In the genomic region with DNA sequence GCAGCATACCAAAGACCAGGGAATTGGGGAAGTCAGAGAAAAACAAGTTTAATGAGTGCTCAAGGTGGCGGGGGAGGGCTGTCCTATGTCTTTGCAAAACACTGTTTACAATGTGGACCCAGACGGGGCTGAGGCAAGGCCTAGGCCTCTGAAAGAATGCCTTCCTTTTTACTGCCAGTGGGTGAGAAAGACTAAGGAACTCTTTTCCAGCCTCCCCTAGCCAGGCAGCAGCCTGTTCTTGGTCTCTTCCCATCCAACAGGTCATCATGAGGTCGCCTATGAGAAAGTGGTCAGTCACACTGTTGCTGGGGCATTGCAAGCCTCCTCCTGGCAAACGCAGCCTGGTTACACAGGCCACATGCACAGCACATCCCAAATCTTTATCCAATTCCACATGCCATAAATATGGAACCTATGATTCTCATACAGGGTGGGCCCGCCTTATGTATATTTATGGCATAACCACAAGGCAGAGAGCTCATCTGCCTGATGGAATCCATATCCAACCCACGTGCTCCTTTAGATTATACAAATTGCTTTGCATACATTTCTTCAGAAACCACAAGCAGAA, we compare ENCODE assay signal across 12 cellular contexts. TPM values are rescaled to one million over a fixed set of nuclear protein-coding genes. Genes with fewer than 3 reads are reported as not detected.
DNase-seq lines count a peak whose midpoint lies in the region; ATAC-seq and TF ChIP-seq lines count a peak whose summit lies in the region.
"Had no signal": no experiment of that assay in that cellular context is flagged by ENCODE, and none has a peak within 500 bp of the region (broad histone marks: within the 10 kb centered on the region; RNA-seq: fewer than 3 reads in every experiment).

No MANE protein-coding gene starts in this region.

- ATAC-seq in HG02973 (IDR thresholded peaks at IDR 0.05; ENCODE audit: unreplicated experiment), result peak; percentile 20
- ATAC-seq in omental fat pad (ENCODE audit: low FRiP score), result no peak
- ATAC-seq: HCT116; stimulated activated naive B cell treated with anti-CD40 and anti-IgM and Interleukin-4, amounts not matched to agents 10 μg/mL and 1 μg/mL and 100 μg/mL, for 72 hours had no signal

- H3K4me3 ChIP-seq in AG04449 (ENCODE audit: low read depth, low read length) (no peak overlapping the region), cardiac fibroblast (replicated peaks in 1 of 2; ENCODE audit: low read depth in 2 of 2, low read length in 2 of 2) (no peak overlapping the region)

- CTCF ChIA-PET in AG04449 (lab: Yijun Ruan, JAX), result interaction anchor here (1.1 to 3.2 kb wide), 5 partner anchors 9 to 195 kb away, joined by 3 to 10 read pairs (median 9); no protein-coding TSS in a partner anchor

- POLR2A ChIA-PET in AG04449 (lab: Yijun Ruan, JAX), result interaction anchor here (0.7 to 3.0 kb wide), 10 partner anchors 18 to 258 kb away, joined by 3 to 42 read pairs (median 5); a partner anchor contains a TSS

- TF ChIP-seq CTCF in AG04449 (IDR thresholded peaks at IDR 0.05; ENCODE audit: insufficient read depth, low read length, missing control alignments), result no peak
- no peak for TF ChIP-seq CTCF in cardiac fibroblast (IDR thresholded peaks at IDR 0.05; ENCODE audit: low read depth, low read length)
- no peak for TF ChIP-seq CTCF in omental fat pad (IDR thresholded peaks at IDR 0.05)

- peak; percentile 64 for DNase-seq in AG04449 (ENCODE audit: low read depth, low spot score)
- DNase-seq in cardiac fibroblast (ENCODE audit: low read depth in 2 of 2), result peak; percentile 58 to 63
- DNase-seq in midbrain (lab: John Stamatoyannopoulos, UW), result peak; percentile 29
- no peak for DNase-seq in omental fat pad (ENCODE audit: low spot score)
- DNase-seq in NCI-H2107 treated with DMSO at 0.1 percent for 48 hours (lab: John Stamatoyannopoulos, UW; ENCODE audit: unreplicated experiment), result no peak
- DNase-seq in HUDEP-2 (lab: John Stamatoyannopoulos, UW; ENCODE audit: unreplicated experiment in 76 of 76), result no peak
- DNase-seq in COR-L47 (lab: John Stamatoyannopoulos, UW), result no peak
- DNase-seq: activated CD8-positive, alpha-beta memory T cell treated with anti-CD3 and anti-CD28 coated beads, Interleukin-2, amount 50 U/mL, for 48 hours; NCI-H2107; stimulated activated naive B cell treated with anti-CD40 and anti-IgM and Interleukin-4, amounts not matched to agents 10 μg/mL and 1 μg/mL and 100 μg/mL, for 72 hours had no signal

RNA-seq across cellular contexts. Expression of a gene that starts 48.5 kb away (rescaled TPM):
- 100 to 1,000 TPM in 1 of 4 donors, 10 to 100 TPM in 3; 41.1 to 119 (median 52.4) TPM for total RNA-seq in omental fat pad

Comparison
In these comparisons a context has a peak if more than half of its experiments do, and no peak if none do; other contexts are left out.
1. DNase-seq: peak in AG04449 (single experiment), cardiac fibroblast (2 of 2) and midbrain (single experiment); none in omental fat pad (single experiment), NCI-H2107 treated with DMSO at 0.1 percent for 48 hours (single experiment), HUDEP-2 (0 of 76) and COR-L47 (single experiment).